In genomic region chr3:133573054-133573628, GRCh38 we compare ENCODE assay signal across 1 cellular context.
A peak's percentile ranks its signal among the peaks of the same experiment; 100 is the strongest.
TF ChIP-seq lines count a peak whose summit lies in the region.

No MANE protein-coding gene starts in this region.

TF ChIP-seq in GM23338, 12 proteins besides CTCF, POLR2A, EP300 and RAD21 (continued from another document):
- TF ChIP-seq, protein P1, sequence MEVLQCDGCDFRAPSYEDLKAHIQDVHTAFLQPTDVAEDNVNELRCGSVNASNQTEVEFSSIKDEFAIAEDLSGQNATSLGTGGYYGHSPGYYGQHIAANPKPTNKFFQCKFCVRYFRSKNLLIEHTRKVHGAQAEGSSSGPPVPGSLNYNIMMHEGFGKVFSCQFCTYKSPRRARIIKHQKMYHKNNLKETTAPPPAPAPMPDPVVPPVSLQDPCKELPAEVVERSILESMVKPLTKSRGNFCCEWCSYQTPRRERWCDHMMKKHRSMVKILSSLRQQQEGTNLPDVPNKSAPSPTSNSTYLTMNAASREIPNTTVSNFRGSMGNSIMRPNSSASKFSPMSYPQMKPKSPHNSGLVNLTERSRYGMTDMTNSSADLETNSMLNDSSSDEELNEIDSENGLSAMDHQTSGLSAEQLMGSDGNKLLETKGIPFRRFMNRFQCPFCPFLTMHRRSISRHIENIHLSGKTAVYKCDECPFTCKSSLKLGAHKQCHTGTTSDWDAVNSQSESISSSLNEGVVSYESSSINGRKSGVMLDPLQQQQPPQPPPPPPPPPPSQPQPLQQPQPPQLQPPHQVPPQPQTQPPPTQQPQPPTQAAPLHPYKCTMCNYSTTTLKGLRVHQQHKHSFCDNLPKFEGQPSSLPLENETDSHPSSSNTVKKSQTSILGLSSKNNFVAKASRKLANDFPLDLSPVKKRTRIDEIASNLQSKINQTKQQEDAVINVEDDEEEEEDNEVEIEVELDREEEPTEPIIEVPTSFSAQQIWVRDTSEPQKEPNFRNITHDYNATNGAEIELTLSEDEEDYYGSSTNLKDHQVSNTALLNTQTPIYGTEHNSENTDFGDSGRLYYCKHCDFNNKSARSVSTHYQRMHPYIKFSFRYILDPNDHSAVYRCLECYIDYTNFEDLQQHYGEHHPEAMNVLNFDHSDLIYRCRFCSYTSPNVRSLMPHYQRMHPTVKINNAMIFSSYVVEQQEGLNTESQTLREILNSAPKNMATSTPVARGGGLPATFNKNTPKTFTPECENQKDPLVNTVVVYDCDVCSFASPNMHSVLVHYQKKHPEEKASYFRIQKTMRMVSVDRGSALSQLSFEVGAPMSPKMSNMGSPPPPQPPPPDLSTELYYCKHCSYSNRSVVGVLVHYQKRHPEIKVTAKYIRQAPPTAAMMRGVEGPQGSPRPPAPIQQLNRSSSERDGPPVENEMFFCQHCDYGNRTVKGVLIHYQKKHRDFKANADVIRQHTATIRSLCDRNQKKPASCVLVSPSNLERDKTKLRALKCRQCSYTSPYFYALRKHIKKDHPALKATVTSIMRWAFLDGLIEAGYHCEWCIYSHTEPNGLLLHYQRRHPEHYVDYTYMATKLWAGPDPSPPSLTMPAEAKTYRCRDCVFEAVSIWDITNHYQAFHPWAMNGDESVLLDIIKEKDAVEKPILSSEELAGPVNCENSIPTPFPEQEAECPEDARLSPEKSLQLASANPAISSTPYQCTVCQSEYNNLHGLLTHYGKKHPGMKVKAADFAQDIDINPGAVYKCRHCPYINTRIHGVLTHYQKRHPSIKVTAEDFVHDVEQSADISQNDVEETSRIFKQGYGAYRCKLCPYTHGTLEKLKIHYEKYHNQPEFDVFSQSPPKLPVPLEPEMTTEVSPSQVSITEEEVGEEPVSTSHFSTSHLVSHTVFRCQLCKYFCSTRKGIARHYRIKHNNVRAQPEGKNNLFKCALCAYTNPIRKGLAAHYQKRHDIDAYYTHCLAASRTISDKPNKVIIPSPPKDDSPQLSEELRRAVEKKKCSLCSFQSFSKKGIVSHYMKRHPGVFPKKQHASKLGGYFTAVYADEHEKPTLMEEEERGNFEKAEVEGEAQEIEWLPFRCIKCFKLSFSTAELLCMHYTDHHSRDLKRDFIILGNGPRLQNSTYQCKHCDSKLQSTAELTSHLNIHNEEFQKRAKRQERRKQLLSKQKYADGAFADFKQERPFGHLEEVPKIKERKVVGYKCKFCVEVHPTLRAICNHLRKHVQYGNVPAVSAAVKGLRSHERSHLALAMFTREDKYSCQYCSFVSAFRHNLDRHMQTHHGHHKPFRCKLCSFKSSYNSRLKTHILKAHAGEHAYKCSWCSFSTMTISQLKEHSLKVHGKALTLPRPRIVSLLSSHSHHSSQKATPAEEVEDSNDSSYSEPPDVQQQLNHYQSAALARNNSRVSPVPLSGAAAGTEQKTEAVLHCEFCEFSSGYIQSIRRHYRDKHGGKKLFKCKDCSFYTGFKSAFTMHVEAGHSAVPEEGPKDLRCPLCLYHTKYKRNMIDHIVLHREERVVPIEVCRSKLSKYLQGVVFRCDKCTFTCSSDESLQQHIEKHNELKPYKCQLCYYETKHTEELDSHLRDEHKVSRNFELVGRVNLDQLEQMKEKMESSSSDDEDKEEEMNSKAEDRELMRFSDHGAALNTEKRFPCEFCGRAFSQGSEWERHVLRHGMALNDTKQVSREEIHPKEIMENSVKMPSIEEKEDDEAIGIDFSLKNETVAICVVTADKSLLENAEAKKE (CRISPR knock-in tag; IDR thresholded peaks at IDR 0.05) = no peak
- TF ChIP-seq STAT1 (IDR thresholded peaks at IDR 0.05; ENCODE audit: unreplicated experiment) (no peak), ZNF331 (CRISPR knock-in tag; IDR thresholded peaks at IDR 0.05; ENCODE audit: low read depth) (no peak), CREB1 (CRISPR knock-in tag; IDR thresholded peaks at IDR 0.05; ENCODE audit: low read depth) (peak; percentile 68), EZH2phosphoT487 (IDR thresholded peaks at IDR 0.05; ENCODE audit: unreplicated experiment) (no peak), NANOG (IDR thresholded peaks at IDR 0.05; ENCODE audit: borderline replicate concordance) (no peak), JUNB (IDR thresholded peaks at IDR 0.05; ENCODE audit: unreplicated experiment) (no peak), POLR2AphosphoS5 (IDR thresholded peaks at IDR 0.05; ENCODE audit: low read depth) (peak; percentile 75), ZNF114 (CRISPR knock-in tag; IDR thresholded peaks at IDR 0.05) (no peak)
- TF ChIP-seq, protein P2, sequence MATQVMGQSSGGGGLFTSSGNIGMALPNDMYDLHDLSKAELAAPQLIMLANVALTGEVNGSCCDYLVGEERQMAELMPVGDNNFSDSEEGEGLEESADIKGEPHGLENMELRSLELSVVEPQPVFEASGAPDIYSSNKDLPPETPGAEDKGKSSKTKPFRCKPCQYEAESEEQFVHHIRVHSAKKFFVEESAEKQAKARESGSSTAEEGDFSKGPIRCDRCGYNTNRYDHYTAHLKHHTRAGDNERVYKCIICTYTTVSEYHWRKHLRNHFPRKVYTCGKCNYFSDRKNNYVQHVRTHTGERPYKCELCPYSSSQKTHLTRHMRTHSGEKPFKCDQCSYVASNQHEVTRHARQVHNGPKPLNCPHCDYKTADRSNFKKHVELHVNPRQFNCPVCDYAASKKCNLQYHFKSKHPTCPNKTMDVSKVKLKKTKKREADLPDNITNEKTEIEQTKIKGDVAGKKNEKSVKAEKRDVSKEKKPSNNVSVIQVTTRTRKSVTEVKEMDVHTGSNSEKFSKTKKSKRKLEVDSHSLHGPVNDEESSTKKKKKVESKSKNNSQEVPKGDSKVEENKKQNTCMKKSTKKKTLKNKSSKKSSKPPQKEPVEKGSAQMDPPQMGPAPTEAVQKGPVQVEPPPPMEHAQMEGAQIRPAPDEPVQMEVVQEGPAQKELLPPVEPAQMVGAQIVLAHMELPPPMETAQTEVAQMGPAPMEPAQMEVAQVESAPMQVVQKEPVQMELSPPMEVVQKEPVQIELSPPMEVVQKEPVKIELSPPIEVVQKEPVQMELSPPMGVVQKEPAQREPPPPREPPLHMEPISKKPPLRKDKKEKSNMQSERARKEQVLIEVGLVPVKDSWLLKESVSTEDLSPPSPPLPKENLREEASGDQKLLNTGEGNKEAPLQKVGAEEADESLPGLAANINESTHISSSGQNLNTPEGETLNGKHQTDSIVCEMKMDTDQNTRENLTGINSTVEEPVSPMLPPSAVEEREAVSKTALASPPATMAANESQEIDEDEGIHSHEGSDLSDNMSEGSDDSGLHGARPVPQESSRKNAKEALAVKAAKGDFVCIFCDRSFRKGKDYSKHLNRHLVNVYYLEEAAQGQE (IDR thresholded peaks at IDR 0.05; ENCODE audit: unreplicated experiment) = no peak
- TF ChIP-seq, protein P3, sequence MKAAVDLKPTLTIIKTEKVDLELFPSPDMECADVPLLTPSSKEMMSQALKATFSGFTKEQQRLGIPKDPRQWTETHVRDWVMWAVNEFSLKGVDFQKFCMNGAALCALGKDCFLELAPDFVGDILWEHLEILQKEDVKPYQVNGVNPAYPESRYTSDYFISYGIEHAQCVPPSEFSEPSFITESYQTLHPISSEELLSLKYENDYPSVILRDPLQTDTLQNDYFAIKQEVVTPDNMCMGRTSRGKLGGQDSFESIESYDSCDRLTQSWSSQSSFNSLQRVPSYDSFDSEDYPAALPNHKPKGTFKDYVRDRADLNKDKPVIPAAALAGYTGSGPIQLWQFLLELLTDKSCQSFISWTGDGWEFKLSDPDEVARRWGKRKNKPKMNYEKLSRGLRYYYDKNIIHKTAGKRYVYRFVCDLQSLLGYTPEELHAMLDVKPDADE (IDR thresholded peaks at IDR 0.05) = no peak
TF ChIP-seq in GM23338: peak in this region for 2.
